Comparison of ENCODE assay signal across 8 cellular contexts in the genomic region with DNA sequence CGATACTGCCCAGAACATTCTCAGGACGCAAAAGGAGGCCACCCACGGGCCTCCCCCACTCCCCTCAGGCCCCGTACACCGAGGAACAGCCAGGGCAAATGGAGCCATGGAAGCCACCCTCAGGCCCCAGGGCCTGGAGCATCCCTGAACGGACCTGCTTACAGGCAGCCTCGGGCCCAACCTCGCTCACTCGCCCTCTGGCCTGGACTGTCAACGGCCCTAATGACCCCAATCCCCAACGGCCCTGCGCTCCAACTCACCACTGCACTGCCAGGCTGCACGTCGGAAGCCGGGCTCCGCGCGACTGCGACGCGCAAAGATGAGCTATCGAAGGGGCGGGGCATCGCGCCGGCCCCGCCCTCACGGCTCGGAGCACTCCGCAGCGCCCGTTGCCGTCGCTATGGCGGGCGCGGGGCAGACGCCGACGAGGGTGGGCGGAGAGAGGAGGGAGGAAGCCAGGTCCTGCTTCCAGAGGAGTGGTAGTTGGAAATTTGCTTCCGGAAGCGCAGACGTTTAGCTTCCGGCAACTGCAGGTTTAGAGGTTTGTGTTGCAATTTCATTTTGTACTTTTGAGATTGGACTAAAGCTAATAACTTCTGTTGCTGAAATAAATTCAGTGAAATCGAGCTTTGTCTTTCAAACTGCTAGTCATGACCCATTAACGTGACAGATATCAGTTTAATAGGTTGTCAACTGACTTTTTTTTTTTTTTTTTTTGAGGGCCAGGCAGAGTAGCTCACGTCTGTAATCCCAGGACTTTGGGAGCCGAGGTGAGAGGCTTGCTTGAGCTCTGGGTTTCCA. TPM values are rescaled to one million over a fixed set of nuclear protein-coding genes. Genes with fewer than 3 reads are reported as not detected.
A peak's percentile ranks its signal among the peaks of the same experiment; 100 is the strongest.
DNase-seq lines count a peak whose midpoint lies in the region; ATAC-seq and TF ChIP-seq lines count a peak whose summit lies in the region.

Gene SKIC8, minus strand, starts transcription at position 308 of the 801 bp plus-strand sequence. CDS start 3,923 bp downstream, outside the sequence.

- H3K4me1 Mint-ChIP-seq in GM23338: 0 out of 3 replicates have a peak, but pooled peaks cover 2% of the 10 kb centered on the region
- peaks cover 31% of the 10 kb centered on the region for H3K4me1 Mint-ChIP-seq in activated T-helper 1 cell treated with anti-CD3 and anti-CD28 coated beads, Interleukin-12 subunit alpha, Interleukin-12 subunit beta, Interleukin-2, Interleukin-4 antibody, amounts not matched to agents 30 ng/mL and 10 ng/mL and 1 ng/mL, durations not matched to agents 14 hours and 24 hours and 36 hours (ENCODE audit: low read depth)
- H3K4me1 Mint-ChIP-seq in naive thymus-derived CD8-positive, alpha-beta T cell: peaks cover 15 to 34% (median 25%) of the 10 kb centered on the region in 4 donors
- H3K4me1 Mint-ChIP-seq in stimulated activated naive B cell treated with anti-CD40 and anti-IgM and Interleukin-4, amounts not matched to agents 10 μg/mL and 1 μg/mL and 100 μg/mL, for 72 hours: peaks cover 3 to 13% of the 10 kb centered on the region in 2 donors

- H3K9ac ChIP-seq in fibroblast of lung (ENCODE audit: insufficient read depth, low read length): peak within 1 kb of the TSS; percentile 79

- no peaks in the 10 kb centered on the region for H4K20me1 ChIP-seq in GM23338 (replicated peaks; ENCODE audit: insufficient read depth)
- H4K20me1 ChIP-seq in fibroblast of lung (ENCODE audit: control insufficient read depth, extremely low read depth, insufficient read depth, low read length): no peaks in the 10 kb centered on the region

- no peaks in the 10 kb centered on the region for H3K36me3 ChIP-seq in GM23338 (ENCODE audit: insufficient read depth)
- no peaks in the 10 kb centered on the region for H3K36me3 ChIP-seq in fibroblast of lung (ENCODE audit: control insufficient read depth, insufficient read depth, low read length)

- intact Hi-C loops in activated T-helper 1 cell treated with anti-CD3 and anti-CD28 coated beads, Interleukin-12 subunit alpha, Interleukin-12 subunit beta, Interleukin-2, Interleukin-4 antibody, amounts not matched to agents 30 ng/mL and 10 ng/mL and 1 ng/mL, durations not matched to agents 14 hours and 24 hours and 36 hours (cut with micrococcal nuclease): loop anchor here (1.0 to 5.0 kb wide), 5 partner anchors 33 to 241 kb away; partner anchors contain the start of genes IDH3A and PSMA4

- POLR2A ChIA-PET in naive thymus-derived CD8-positive, alpha-beta T cell (lab: Charles Lee): interaction anchor here (0.6 to 2.5 kb wide), 17 partner anchors 12 to 1624 kb away, joined by 3 to 53 read pairs (median 4); partner anchors contain the start of genes DNAJA4, IDH3A, IREB2 and MORF4L1

- peaks cover 3% of the 10 kb centered on the region; the same call in 1 of the 3 replicates for H3K9me3 Mint-ChIP-seq in GM23338
- H3K9me3 Mint-ChIP-seq in activated T-helper 1 cell treated with anti-CD3 and anti-CD28 coated beads, Interleukin-12 subunit alpha, Interleukin-12 subunit beta, Interleukin-2, Interleukin-4 antibody, amounts not matched to agents 30 ng/mL and 10 ng/mL and 1 ng/mL, durations not matched to agents 14 hours and 24 hours and 36 hours: no peaks in the 10 kb centered on the region
- no peaks in the 10 kb centered on the region for H3K9me3 Mint-ChIP-seq in naive thymus-derived CD8-positive, alpha-beta T cell
- no peaks in the 10 kb centered on the region for H3K9me3 Mint-ChIP-seq in stimulated activated naive B cell treated with anti-CD40 and anti-IgM and Interleukin-4, amounts not matched to agents 10 μg/mL and 1 μg/mL and 100 μg/mL, for 72 hours

- H3F3A ChIP-seq in GM23338 (replicated peaks; ENCODE audit: low read depth): 0 out of 2 replicates have a peak, but pooled peaks cover 8% of the 10 kb centered on the region

- peak; percentile 97 for ATAC-seq in GM23338
- ATAC-seq in naive thymus-derived CD8-positive, alpha-beta T cell: peak; percentile 97
- peak; percentile 96 to 98 for ATAC-seq in stimulated activated naive B cell treated with anti-CD40 and anti-IgM and Interleukin-4, amounts not matched to agents 10 μg/mL and 1 μg/mL and 100 μg/mL, for 72 hours (replicated peaks)

- H3K4me3 Mint-ChIP-seq in GM23338: peak within 1 kb of the TSS; percentile 99
- H3K4me3 Mint-ChIP-seq in activated T-helper 1 cell treated with anti-CD3 and anti-CD28 coated beads, Interleukin-12 subunit alpha, Interleukin-12 subunit beta, Interleukin-2, Interleukin-4 antibody, amounts not matched to agents 30 ng/mL and 10 ng/mL and 1 ng/mL, durations not matched to agents 14 hours and 24 hours and 36 hours: peak within 1 kb of the TSS; percentile 96
- H3K4me3 Mint-ChIP-seq in naive thymus-derived CD8-positive, alpha-beta T cell: peak within 1 kb of the TSS; percentile 91 to 98 (median 97)
- H3K4me3 Mint-ChIP-seq in stimulated activated naive B cell treated with anti-CD40 and anti-IgM and Interleukin-4, amounts not matched to agents 10 μg/mL and 1 μg/mL and 100 μg/mL, for 72 hours: peak within 1 kb of the TSS; percentile 98 to 99

- peaks cover 5% of the 10 kb centered on the region for H3K9me2 ChIP-seq in GM23338 (ENCODE audit: insufficient read depth)

- H3K79me2 ChIP-seq in GM23338 (replicated peaks; ENCODE audit: insufficient read depth) (peaks cover 29% of the 10 kb centered on the region), fibroblast of lung (ENCODE audit: control insufficient read depth, insufficient read depth, low read length) (peaks cover 18% of the 10 kb centered on the region)

- H3K27me3 ChIP-seq in GM23338 (ENCODE audit: insufficient read depth): peaks cover 10% of the 10 kb centered on the region; the same call in 1 of the 2 replicates
- no peaks in the 10 kb centered on the region for H3K27me3 ChIP-seq in fibroblast of lung (ENCODE audit: control insufficient read depth, insufficient read depth, low read length)

- peak within 1 kb of the TSS; percentile 88 for H3K4me2 ChIP-seq in GM23338
- peak within 1 kb of the TSS; percentile 69 for H3K4me2 ChIP-seq in fibroblast of lung (ENCODE audit: extremely low read depth, insufficient read depth, low read length)

- H3K4me3 ChIP-seq in GM23338 (peak within 1 kb of the TSS; percentile 86), fibroblast of lung (replicated peaks in 1 of 4; ENCODE audit: control extremely low read depth in 1 of 4, insufficient read depth in 1 of 4, low read depth in 3 of 4, low read length in 4 of 4) (peak within 1 kb of the TSS; percentile 64 to 97 (median 86))

- DNase-seq in EH (ENCODE audit: low read depth) (peak; percentile 93), GM23338 (ENCODE audit: low spot score) (peak; percentile 94), LHCN-M2 (ENCODE audit: low read depth) (peak; percentile 89), RPMI8226 (peak; percentile 96), fibroblast of lung (ENCODE audit: low read depth in 2 of 2) (peak; percentile 91 to 92)
- DNase-seq in activated T-helper 1 cell treated with anti-CD3 and anti-CD28 coated beads, Interleukin-12 subunit alpha, Interleukin-12 subunit beta, Interleukin-2, Interleukin-4 antibody, amounts not matched to agents 30 ng/mL and 10 ng/mL and 1 ng/mL, durations not matched to agents 14 hours and 24 hours and 36 hours (ENCODE audit: low spot score): peak; percentile 90
- DNase-seq in naive thymus-derived CD8-positive, alpha-beta T cell: peak; percentile 84 to 92 (median 90)
- DNase-seq in stimulated activated naive B cell treated with anti-CD40 and anti-IgM and Interleukin-4, amounts not matched to agents 10 μg/mL and 1 μg/mL and 100 μg/mL, for 72 hours: peak; percentile 89

- H3K27ac Mint-ChIP-seq in GM23338: peak within 1 kb of the TSS; percentile 97
- peak within 1 kb of the TSS; percentile 94 for H3K27ac Mint-ChIP-seq in activated T-helper 1 cell treated with anti-CD3 and anti-CD28 coated beads, Interleukin-12 subunit alpha, Interleukin-12 subunit beta, Interleukin-2, Interleukin-4 antibody, amounts not matched to agents 30 ng/mL and 10 ng/mL and 1 ng/mL, durations not matched to agents 14 hours and 24 hours and 36 hours
- peak within 1 kb of the TSS; percentile 88 to 98 (median 95) for H3K27ac Mint-ChIP-seq in naive thymus-derived CD8-positive, alpha-beta T cell
- H3K27ac Mint-ChIP-seq in stimulated activated naive B cell treated with anti-CD40 and anti-IgM and Interleukin-4, amounts not matched to agents 10 μg/mL and 1 μg/mL and 100 μg/mL, for 72 hours: peak within 1 kb of the TSS; percentile 96

- no peaks in the 10 kb centered on the region for H3K36me3 Mint-ChIP-seq in GM23338 (ENCODE audit: low read depth)
- H3K36me3 Mint-ChIP-seq in activated T-helper 1 cell treated with anti-CD3 and anti-CD28 coated beads, Interleukin-12 subunit alpha, Interleukin-12 subunit beta, Interleukin-2, Interleukin-4 antibody, amounts not matched to agents 30 ng/mL and 10 ng/mL and 1 ng/mL, durations not matched to agents 14 hours and 24 hours and 36 hours (ENCODE audit: low read depth): no peaks in the 10 kb centered on the region
- H3K36me3 Mint-ChIP-seq in naive thymus-derived CD8-positive, alpha-beta T cell: peaks cover 0 to 9% (median 7%) of the 10 kb centered on the region in 3 donors
- peaks cover 9 to 15% of the 10 kb centered on the region in 2 donors for H3K36me3 Mint-ChIP-seq in stimulated activated naive B cell treated with anti-CD40 and anti-IgM and Interleukin-4, amounts not matched to agents 10 μg/mL and 1 μg/mL and 100 μg/mL, for 72 hours

- peaks cover 6% of the 10 kb centered on the region for H3K27me3 Mint-ChIP-seq in GM23338 (ENCODE audit: insufficient read depth, low read depth, poor library complexity)
- H3K27me3 Mint-ChIP-seq in activated T-helper 1 cell treated with anti-CD3 and anti-CD28 coated beads, Interleukin-12 subunit alpha, Interleukin-12 subunit beta, Interleukin-2, Interleukin-4 antibody, amounts not matched to agents 30 ng/mL and 10 ng/mL and 1 ng/mL, durations not matched to agents 14 hours and 24 hours and 36 hours (ENCODE audit: insufficient read depth): peaks cover 3% of the 10 kb centered on the region
- H3K27me3 Mint-ChIP-seq in naive thymus-derived CD8-positive, alpha-beta T cell: no peaks in the 10 kb centered on the region
- H3K27me3 Mint-ChIP-seq in stimulated activated naive B cell treated with anti-CD40 and anti-IgM and Interleukin-4, amounts not matched to agents 10 μg/mL and 1 μg/mL and 100 μg/mL, for 72 hours: peaks cover 0 to 5% of the 10 kb centered on the region in 2 donors

- H3K27ac ChIP-seq in GM23338 (ENCODE audit: low read depth): 0 out of 2 replicates have a peak within 1 kb of the TSS, but pooled peaks have one; percentile 11
- peak within 1 kb of the TSS; percentile 72 for H3K27ac ChIP-seq in fibroblast of lung (ENCODE audit: insufficient read depth, low read length)

- H3K9me3 ChIP-seq in fibroblast of lung (ENCODE audit: control insufficient read depth, insufficient read depth, low read depth, low read length): no peaks in the 10 kb centered on the region

- H2AFZ ChIP-seq in GM23338: peak within 1 kb of the TSS; percentile 75
- peak within 1 kb of the TSS; percentile 93 for H2AFZ ChIP-seq in fibroblast of lung (ENCODE audit: low read length)

- H3K4me1 ChIP-seq in GM23338 (ENCODE audit: insufficient read depth): 0 out of 2 replicates have a peak, but pooled peaks cover 6% of the 10 kb centered on the region
- H3K4me1 ChIP-seq in fibroblast of lung (ENCODE audit: control insufficient read depth, extremely low read depth, insufficient read depth, low read length): peaks cover 11% of the 10 kb centered on the region

- TF ChIP-seq CTCF in GM23338 (conservative IDR thresholded peaks at IDR 0.05; ENCODE audit: low read depth in 2 of 2): no peak
- no peak for TF ChIP-seq CTCF in fibroblast of lung (conservative IDR thresholded peaks at IDR 0.05 in 1 of 2, IDR thresholded peaks at IDR 0.05 in 1 of 2; ENCODE audit: low read depth in 1 of 2, low read length in 2 of 2)

RNA-seq across cellular contexts. Expression of gene SKIC8, which starts in this region (rescaled TPM):
- total RNA-seq in GM23338 (2014; rRNA removed; shearing (Covaris generic)): 47.0 and 59.4 TPM in 2 replicates
- polyA plus RNA-seq in GM23338 (2016; fragmentation: Nextera tagmentation; extraction: Ambion mirVana) (68.6 and 73.8 TPM in 2 replicates), fibroblast of lung (82.2 and 84.5 TPM in 2 replicates)
- total RNA-seq in LHCN-M2 (2014; rRNA removed) (61.4 and 71.0 TPM in 2 replicates), fibroblast of lung (47.1 and 49.1 TPM in 2 replicates)
- polyA plus RNA-seq in LHCN-M2 (2012): 56.7 TPM
- 54.3 and 57.3 TPM in 2 replicates for total RNA-seq in activated T-helper 1 cell treated with anti-CD3 and anti-CD28 coated beads, Interleukin-12 subunit alpha, Interleukin-12 subunit beta, Interleukin-2, Interleukin-4 antibody, amounts not matched to agents 30 ng/mL and 10 ng/mL and 1 ng/mL, durations not matched to agents 14 hours and 24 hours and 36 hours
- 50.0 and 53.5 TPM in 2 replicates for polyA plus RNA-seq in fibroblast of lung (2012)
- polyA minus RNA-seq in fibroblast of lung (ENCODE audit: low replicate concordance): 27.4 and 48.6 TPM in 2 replicates
- 10 to 100 TPM; 45.3 to 49.7 TPM for total RNA-seq in naive thymus-derived CD8-positive, alpha-beta T cell
- polyA plus RNA-seq in naive thymus-derived CD8-positive, alpha-beta T cell: 100 to 1,000 TPM in 2 of 3 donors, 10 to 100 TPM in 1; 98.8 to 117 (median 107) TPM

Comparison
In these comparisons a context has a peak if more than half of its experiments do, and no peak if none do; other contexts are left out.
1. Peak in every context shown above with its lines: DNase-seq, ATAC-seq, H3K4me3 ChIP-seq and H3K27ac ChIP-seq.